In the genomic region with DNA sequence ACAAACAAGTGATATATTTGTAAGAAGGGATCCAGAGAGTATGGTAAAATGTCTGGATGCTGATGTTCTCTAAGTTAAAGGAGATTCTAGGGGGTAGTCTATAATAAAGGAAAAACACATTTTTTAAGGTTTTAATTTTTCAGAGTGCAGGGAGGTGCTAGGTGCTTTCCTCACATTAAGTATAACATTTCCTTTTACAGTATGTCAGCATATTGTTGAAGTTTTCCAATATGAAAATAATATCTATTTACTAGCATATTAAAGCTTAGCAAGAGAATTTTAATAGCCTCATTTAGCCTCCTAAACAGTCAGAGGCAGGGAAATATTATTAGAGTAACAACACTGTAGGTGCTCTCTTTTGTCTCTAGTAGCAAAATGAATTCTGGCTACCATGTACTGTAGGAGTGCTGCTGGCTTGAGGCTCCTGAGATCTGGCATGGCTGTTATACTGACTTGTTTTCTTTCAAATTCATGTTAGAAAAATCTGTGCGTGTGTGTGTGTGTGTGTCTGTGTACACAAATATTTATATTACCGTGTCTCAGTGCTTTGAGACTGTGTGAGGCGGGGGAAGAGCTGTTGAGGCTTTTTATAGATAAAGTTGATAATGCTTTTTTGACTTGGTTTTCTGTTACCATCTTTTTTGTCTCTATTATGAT, we compare ENCODE assay signal across 24 cellular contexts.
A peak's percentile ranks its signal among the peaks of the same experiment; 100 is the strongest.
DNase-seq lines count a peak whose midpoint lies in the region; ATAC-seq, FAIRE-seq and TF ChIP-seq lines count a peak whose summit lies in the region.
"Had no signal": no experiment of that assay in that cellular context is flagged by ENCODE, and none has a peak within 500 bp of the region (broad histone marks: within the 10 kb centered on the region; RNA-seq: fewer than 3 reads in every experiment).

No MANE protein-coding gene starts in this region.

- WGBS in HepG2 (ENCODE audit: low lambda C conversion rate) = 80% methylated on average over 3 of the region's 3 CpGs

- no peaks in the 10 kb centered on the region for H3K36me3 Mint-ChIP-seq in chondrocyte (ENCODE audit: low read depth)

- H3K27ac Mint-ChIP-seq in chondrocyte (ENCODE audit: unreplicated experiment) = no peak overlapping the region
- H3K27ac Mint-ChIP-seq: CD4-positive, alpha-beta T cell had no signal

- H3K9me3 Mint-ChIP-seq in chondrocyte (ENCODE audit: low read depth) = peaks cover 3% of the 10 kb centered on the region
- H3K9me3 Mint-ChIP-seq: CD4-positive, alpha-beta T cell had no signal

- intact Hi-C loops in HepG2 (cut with micrococcal nuclease; ENCODE audit: unreplicated experiment) = no loop called here

- H3K4me3 ChIP-seq in LNCaP clone FGC (ENCODE audit: low read depth, low read length) (no peak overlapping the region), brain microvascular endothelial cell (ENCODE audit: low read depth, low read length) (no peak overlapping the region), HepG2 (replicated peaks in 1 of 3; ENCODE audit: insufficient read depth in 1 of 3, low read depth in 2 of 3, low read length in 3 of 3) (no peak overlapping the region)
- H3K4me3 ChIP-seq: BLaER1, PC-9 had no signal

- POLR2A ChIA-PET in HepG2 (lab: Yijun Ruan, JAX) = no interaction called here
- POLR2A ChIA-PET in RWPE1 (lab: Yijun Ruan, JAX; ENCODE audit: low non-redundant PET) = no interaction called here

- peaks cover 75% of the 10 kb centered on the region for H3K4me1 ChIP-seq in HepG2 (ENCODE audit: insufficient read depth, low read length)
- H3K4me1 ChIP-seq: BLaER1 had no signal

- TF ChIP-seq CTCF in LNCaP clone FGC (IDR thresholded peaks at IDR 0.05; ENCODE audit: control insufficient read depth, extremely low read depth, insufficient read depth) = no peak
- TF ChIP-seq CTCF in brain microvascular endothelial cell (IDR thresholded peaks at IDR 0.05; ENCODE audit: low read depth, low read length, missing control alignments) = no peak
- TF ChIP-seq CTCF in HepG2 (CRISPR knock-in tag; IDR thresholded peaks at IDR 0.05) = no peak
- no peak for TF ChIP-seq CTCF in RWPE1 (conservative IDR thresholded peaks at IDR 0.05; ENCODE audit: low read depth)
- no peak for TF ChIP-seq CTCF in chondrocyte (IDR thresholded peaks at IDR 0.05)

- no peak for TF ChIP-seq RAD21 in HepG2 (CRISPR knock-in tag; IDR thresholded peaks at IDR 0.05)

- no peaks in the 10 kb centered on the region for H4K20me1 ChIP-seq in HepG2 (ENCODE audit: insufficient read depth, low read length)
- H4K20me1 ChIP-seq: BLaER1 had no signal

- no peaks in the 10 kb centered on the region for H3K9me3 ChIP-seq in HepG2 (ENCODE audit: low read length)
- H3K9me3 ChIP-seq: SK-N-SH had no signal

- TF ChIP-seq EP300 in HepG2 (IDR thresholded peaks at IDR 0.05; ENCODE audit: low read depth in 2 of 2, low read length in 2 of 2) = no peak
- no peak for TF ChIP-seq EP300 in HepG2 (CRISPR knock-in tag; IDR thresholded peaks at IDR 0.05; ENCODE audit: borderline replicate concordance)

- in situ Hi-C loops in brain microvascular endothelial cell (cut with HindIII; ENCODE audit: low pct_ligation_motif_present, low sequenced_read_pairs) (no loop called here), HepG2 (cut with HindIII; ENCODE audit: extremely low pct_ligation_motif_present, low pct_unique_long_range_greater_than_20kb) (no loop called here)

- no peak for FAIRE-seq in HepG2 (lab: Jason Lieb, UNC)
- FAIRE-seq: GM12891, GM18507 had no signal

- H2AFZ ChIP-seq in HepG2 (ENCODE audit: low read length) = no peak overlapping the region
- H2AFZ ChIP-seq: PC-9 had no signal

- H3K4me3 Mint-ChIP-seq in chondrocyte (ENCODE audit: unreplicated experiment) = no peak overlapping the region
- H3K4me3 Mint-ChIP-seq: CD4-positive, alpha-beta T cell had no signal

- no peaks in the 10 kb centered on the region for H3K27me3 ChIP-seq in brain microvascular endothelial cell (replicated peaks)
- no peaks in the 10 kb centered on the region for H3K27me3 ChIP-seq in HepG2 (ENCODE audit: control insufficient read depth in 1 of 2, insufficient read depth in 2 of 2, low read length in 2 of 2)
- H3K27me3 ChIP-seq: BLaER1 had no signal

- no peak overlapping the region for H3K9ac ChIP-seq in HepG2 (ENCODE audit: insufficient read depth, low read depth, low read length)
- H3K9ac ChIP-seq: BLaER1, SK-N-SH had no signal

- no peaks in the 10 kb centered on the region for H3K27me3 Mint-ChIP-seq in chondrocyte (ENCODE audit: low read depth)
- H3K27me3 Mint-ChIP-seq: CD4-positive, alpha-beta T cell had no signal

- no peak overlapping the region for H3K4me2 ChIP-seq in HepG2 (ENCODE audit: low read depth, low read length)
- H3K4me2 ChIP-seq: BLaER1, PC-9, SK-N-SH had no signal

- TF ChIP-seq POLR2A in HepG2 (IDR thresholded peaks at IDR 0.05; ENCODE audit: insufficient read depth in 1 of 2, low read depth in 2 of 2, low read length in 2 of 2) = no peak

- no peak for ATAC-seq in HepG2

- BruUV-seq in HepG2 (replicated peaks; lab: Mats Ljungman, UMichigan) = no TSS peak

- H3K36me3 ChIP-seq in brain microvascular endothelial cell (replicated peaks) (no peaks in the 10 kb centered on the region), HepG2 (replicated peaks in 1 of 2; ENCODE audit: control insufficient read depth in 1 of 2, insufficient read depth in 2 of 2, low read length in 2 of 2) (no peaks in the 10 kb centered on the region)
- H3K36me3 ChIP-seq: BLaER1 had no signal

- H3K27ac ChIP-seq in brain microvascular endothelial cell (no peak overlapping the region), HepG2 (ENCODE audit: extremely low read length, insufficient read depth, low read length) (no peak overlapping the region), RWPE1 (no peak overlapping the region)
- H3K27ac ChIP-seq: BLaER1, PC-9 had no signal

- peaks cover 54% of the 10 kb centered on the region for H3K79me2 ChIP-seq in HepG2 (ENCODE audit: insufficient read depth, low read length)

- H3K4me1 Mint-ChIP-seq in chondrocyte (ENCODE audit: low read depth) = peaks cover 11% of the 10 kb centered on the region

- DNase-seq in Ammon's horn (ENCODE audit: low spot score) (peak; percentile 22), LNCaP clone FGC (ENCODE audit: low read depth) (peak; percentile 38), brain microvascular endothelial cell (peak; percentile 13), HepG2 (ENCODE audit: low spot score) (no peak), NCI-H226 (no peak), RWPE1 (ENCODE audit: low spot score) (no peak), chondrocyte (ENCODE audit: low spot score) (no peak)
- no peak for DNase-seq in stimulated activated CD4-positive, alpha-beta T cell treated with anti-CD3 and anti-CD28 coated beads, Interleukin-4, amount 100 ng/mL, for 1 hour
- DNase-seq: CD4-positive, alpha-beta T cell; COR-L47; DND-41; MM.1S; NCI-H1048; NCI-H1417 treated with DMSO at 0.1 percent for 48 hours; NCI-H187; NCI-H446 treated with DMSO at 0.1 percent for 48 hours; NCI-H526 treated with DMSO at 0.1 percent for 48 hours; PC-9; RPMI8226; SIG-M5; SK-N-SH had no signal

- CTCF ChIA-PET in HepG2 (lab: Yijun Ruan, JAX; ENCODE audit: low intra/inter-chr PET ratio, low total read pairs) = no interaction called here
- CTCF ChIA-PET in RWPE1 (lab: Yijun Ruan, JAX) = no interaction called here

TF ChIP-seq in HepG2, 621 proteins besides CTCF, POLR2A, EP300 and RAD21:
- TF ChIP-seq, protein P1, sequence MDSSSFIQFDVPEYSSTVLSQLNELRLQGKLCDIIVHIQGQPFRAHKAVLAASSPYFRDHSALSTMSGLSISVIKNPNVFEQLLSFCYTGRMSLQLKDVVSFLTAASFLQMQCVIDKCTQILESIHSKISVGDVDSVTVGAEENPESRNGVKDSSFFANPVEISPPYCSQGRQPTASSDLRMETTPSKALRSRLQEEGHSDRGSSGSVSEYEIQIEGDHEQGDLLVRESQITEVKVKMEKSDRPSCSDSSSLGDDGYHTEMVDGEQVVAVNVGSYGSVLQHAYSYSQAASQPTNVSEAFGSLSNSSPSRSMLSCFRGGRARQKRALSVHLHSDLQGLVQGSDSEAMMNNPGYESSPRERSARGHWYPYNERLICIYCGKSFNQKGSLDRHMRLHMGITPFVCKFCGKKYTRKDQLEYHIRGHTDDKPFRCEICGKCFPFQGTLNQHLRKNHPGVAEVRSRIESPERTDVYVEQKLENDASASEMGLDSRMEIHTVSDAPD (CRISPR knock-in tag; IDR thresholded peaks at IDR 0.05) = no peak
- TF ChIP-seq MAFK (conservative IDR thresholded peaks at IDR 0.05 in 1 of 2, IDR thresholded peaks at IDR 0.05 in 1 of 2; ENCODE audit: low read length in 2 of 2) = peak; percentile 47 to 67; a peak in 3 of 4 replicates
TF ChIP-seq in HepG2: peak in this region for 1.

Comparison
In these comparisons a context has a peak if more than half of its experiments do, and no peak if none do; other contexts are left out.
1. DNase-seq: peak in Ammon's horn (single experiment), LNCaP clone FGC (single experiment) and brain microvascular endothelial cell (single experiment); none in HepG2 (single experiment), NCI-H226 (single experiment), RWPE1 (single experiment), stimulated activated CD4-positive, alpha-beta T cell treated with anti-CD3 and anti-CD28 coated beads, Interleukin-4, amount 100 ng/mL, for 1 hour (single experiment) and chondrocyte (single experiment).